In the genomic region with DNA sequence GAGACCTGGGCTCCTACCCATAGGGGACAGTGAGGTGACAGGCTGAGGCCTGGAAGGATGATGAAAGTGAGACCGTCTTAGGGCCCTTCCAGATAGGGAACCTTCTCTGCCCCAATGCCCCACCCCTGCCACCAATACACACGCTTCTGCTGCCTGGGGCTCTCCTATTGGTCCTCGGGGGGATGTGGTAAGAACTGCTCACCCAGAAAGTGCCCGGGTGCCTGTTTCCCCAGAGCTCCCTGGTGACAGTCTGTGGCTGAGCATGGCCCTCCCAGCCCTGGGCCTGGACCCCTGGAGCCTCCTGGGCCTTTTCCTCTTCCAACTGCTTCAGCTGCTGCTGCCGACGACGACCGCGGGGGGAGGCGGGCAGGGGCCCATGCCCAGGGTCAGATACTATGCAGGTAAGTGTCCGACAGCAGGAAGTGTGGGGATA, we compare ENCODE assay signal across 8 cellular contexts. TPM values are rescaled to one million over a fixed set of nuclear protein-coding genes. Genes with fewer than 3 reads are reported as not detected.
DNase-seq lines count a peak whose midpoint lies in the region; ATAC-seq and TF ChIP-seq lines count a peak whose summit lies in the region.

No MANE protein-coding gene starts in this region.

- H3K27me3 Mint-ChIP-seq in activated CD4-positive, alpha-beta T cell treated with anti-CD3 and anti-CD28 coated beads, Interleukin-2, amount 10 ng/mL, durations not matched to agents 7 days and 5 days, result no peaks in the 10 kb centered on the region
- peaks cover 9% of the 10 kb centered on the region for H3K27me3 Mint-ChIP-seq in activated B cell treated with CpG ODN at 0.5 μM for 24 hours
- peaks cover 0 to 3% (median 0%) of the 10 kb centered on the region in 5 donors for H3K27me3 Mint-ChIP-seq in naive thymus-derived CD4-positive, alpha-beta T cell

- peaks cover 19% of the 10 kb centered on the region for H3K36me3 Mint-ChIP-seq in activated CD4-positive, alpha-beta T cell treated with anti-CD3 and anti-CD28 coated beads, Interleukin-2, amount 10 ng/mL, durations not matched to agents 7 days and 5 days (ENCODE audit: low read depth)
- peaks cover 8% of the 10 kb centered on the region for H3K36me3 Mint-ChIP-seq in activated B cell treated with CpG ODN at 0.5 μM for 24 hours (ENCODE audit: low read depth)
- no peaks in the 10 kb centered on the region for H3K36me3 Mint-ChIP-seq in naive thymus-derived CD4-positive, alpha-beta T cell

- H3K27ac Mint-ChIP-seq in activated CD4-positive, alpha-beta T cell treated with anti-CD3 and anti-CD28 coated beads, Interleukin-2, amount 10 ng/mL, durations not matched to agents 7 days and 5 days, result peak overlapping the region; percentile 85
- H3K27ac Mint-ChIP-seq in activated B cell treated with CpG ODN at 0.5 μM for 24 hours, result peak overlapping the region; percentile 82
- H3K27ac Mint-ChIP-seq in naive thymus-derived CD4-positive, alpha-beta T cell, result peak overlapping the region in 3 of 9 donors; percentile 33 to 68 (median 59)

- H3K4me3 Mint-ChIP-seq in activated CD4-positive, alpha-beta T cell treated with anti-CD3 and anti-CD28 coated beads, Interleukin-2, amount 10 ng/mL, durations not matched to agents 7 days and 5 days, result peak overlapping the region; percentile 81
- H3K4me3 Mint-ChIP-seq in activated B cell treated with CpG ODN at 0.5 μM for 24 hours, result peak overlapping the region; percentile 81
- H3K4me3 Mint-ChIP-seq in naive thymus-derived CD4-positive, alpha-beta T cell, result peak overlapping the region in 2 of 10 donors; percentile 44 to 59

- POLR2A ChIA-PET in activated CD4-positive, alpha-beta T cell treated with anti-CD3 and anti-CD28 coated beads, Interleukin-2, amount 10 ng/mL, durations not matched to agents 7 days and 5 days (lab: Charles Lee), result interaction anchor here (0.7 to 1.2 kb wide), 2 partner anchors 59 to 78 kb away, joined by 3 read pairs; partner anchors contain the start of gene PMF1
- POLR2A ChIA-PET in activated B cell treated with CpG ODN at 0.5 μM for 24 hours (lab: Charles Lee), result interaction anchor here (0.5 to 2.1 kb wide), 7 partner anchors 10 to 1003 kb away, joined by 4 to 19 read pairs (median 9); partner anchors contain the start of genes PMF1, SLC25A44 and SMG5
- POLR2A ChIA-PET in naive thymus-derived CD4-positive, alpha-beta T cell (lab: Charles Lee), result no interaction called here

- ATAC-seq in HG03039 (IDR thresholded peaks at IDR 0.05; ENCODE audit: unreplicated experiment) (peak; percentile 46), activated B cell treated with CpG ODN at 0.5 μM for 24 hours (ENCODE audit: low read depth) (peak; percentile 95)
- ATAC-seq in naive thymus-derived CD4-positive, alpha-beta T cell, result peak; percentile 84

- H3K4me3 ChIP-seq in naive thymus-derived CD4-positive, alpha-beta T cell (ENCODE audit: low read length), result no peak overlapping the region
- H3K4me3 ChIP-seq in ovary, result no peak overlapping the region

- intact Hi-C loops in activated B cell treated with CpG ODN at 0.5 μM for 24 hours (cut with micrococcal nuclease), result loop anchor here (1.0 to 2.0 kb wide), 3 partner anchors 39 to 59 kb away; partner anchors contain the start of gene PMF1
- intact Hi-C loops in naive thymus-derived CD4-positive, alpha-beta T cell (cut with micrococcal nuclease), result no loop called here
- intact Hi-C loops in ovary (cut with DNase I), result loop anchor here in 1 of 4 donors (5.0 kb wide), 1 partner anchor 73 kb away; no protein-coding TSS in a partner anchor

- no peaks in the 10 kb centered on the region for H3K36me3 ChIP-seq in naive thymus-derived CD4-positive, alpha-beta T cell (ENCODE audit: control insufficient read depth in 2 of 3, insufficient read depth in 3 of 3, low read length in 3 of 3)
- no peaks in the 10 kb centered on the region for H3K36me3 ChIP-seq in ovary

- peak; percentile 71 for DNase-seq in activated CD4-positive, alpha-beta T cell treated with anti-CD3 and anti-CD28 coated beads, Interleukin-2, amount 10 ng/mL, durations not matched to agents 7 days and 5 days
- no peak for DNase-seq in activated CD4-positive, alpha-beta T cell treated with anti-CD3 and anti-CD28 coated beads for 4 hours
- DNase-seq in activated B cell treated with CpG ODN at 0.5 μM for 24 hours (peak; percentile 66), NCI-H2029 treated with DMSO at 0.1 percent for 48 hours (lab: John Stamatoyannopoulos, UW) (no peak), ovary (no peak), NCI-H1105 treated with DMSO at 0.1 percent for 48 hours (lab: John Stamatoyannopoulos, UW) (no peak)
- DNase-seq in naive thymus-derived CD4-positive, alpha-beta T cell, result no peak

- CTCF ChIA-PET in activated CD4-positive, alpha-beta T cell treated with anti-CD3 and anti-CD28 coated beads, Interleukin-2, amount 10 ng/mL, durations not matched to agents 7 days and 5 days (lab: Charles Lee), result interaction anchor here (0.6 to 5.7 kb wide), 10 partner anchors 8 to 165 kb away, joined by 3 to 42 read pairs (median 4); partner anchors contain the start of gene SLC25A44
- CTCF ChIA-PET in activated B cell treated with CpG ODN at 0.5 μM for 24 hours (lab: Charles Lee), result interaction anchor here (1.0 to 1.6 kb wide), 4 partner anchors 9 to 71 kb away, joined by 3 to 10 read pairs (median 5); partner anchors contain the start of gene SLC25A44
- CTCF ChIA-PET in naive thymus-derived CD4-positive, alpha-beta T cell (lab: Charles Lee), result interaction anchor here (1.4 kb wide), 1 partner anchor 60 kb away, joined by 3 read pairs; no protein-coding TSS in a partner anchor

- peaks cover 0 to 14% of the 10 kb centered on the region in 2 donors for H3K4me1 ChIP-seq in naive thymus-derived CD4-positive, alpha-beta T cell (ENCODE audit: control insufficient read depth in 2 of 2, insufficient read depth in 2 of 2, low read length in 2 of 2)
- no peaks in the 10 kb centered on the region for H3K4me1 ChIP-seq in ovary (ENCODE audit: insufficient read depth)

- no peaks in the 10 kb centered on the region for H3K9me3 ChIP-seq in naive thymus-derived CD4-positive, alpha-beta T cell (ENCODE audit: control insufficient read depth in 2 of 3, low read length in 3 of 3)
- H3K9me3 ChIP-seq in ovary, result no peaks in the 10 kb centered on the region

- TF ChIP-seq POLR2A in ovary (IDR thresholded peaks at IDR 0.05), result no peak

- TF ChIP-seq CTCF in activated B cell treated with CpG ODN at 0.5 μM for 24 hours (IDR thresholded peaks at IDR 0.05) (no peak), ovary (IDR thresholded peaks at IDR 0.05) (no peak)

- 65 to 77% (median 66%) methylated on average over 11 of the region's 11 CpGs for WGBS in ovary, 3 donors

- no peak overlapping the region for H3K27ac ChIP-seq in naive thymus-derived CD4-positive, alpha-beta T cell (ENCODE audit: low read depth, low read length)
- no peak overlapping the region for H3K27ac ChIP-seq in ovary

- H3K27me3 ChIP-seq in naive thymus-derived CD4-positive, alpha-beta T cell (ENCODE audit: control insufficient read depth in 2 of 2, insufficient read depth in 2 of 2, low read length in 2 of 2), result no peaks in the 10 kb centered on the region
- H3K27me3 ChIP-seq in ovary, result no peaks in the 10 kb centered on the region

- no peaks in the 10 kb centered on the region for H3K9me3 Mint-ChIP-seq in activated CD4-positive, alpha-beta T cell treated with anti-CD3 and anti-CD28 coated beads, Interleukin-2, amount 10 ng/mL, durations not matched to agents 7 days and 5 days
- no peaks in the 10 kb centered on the region for H3K9me3 Mint-ChIP-seq in activated B cell treated with CpG ODN at 0.5 μM for 24 hours
- H3K9me3 Mint-ChIP-seq in naive thymus-derived CD4-positive, alpha-beta T cell, result no peaks in the 10 kb centered on the region

- peaks cover 71% of the 10 kb centered on the region for H3K4me1 Mint-ChIP-seq in activated CD4-positive, alpha-beta T cell treated with anti-CD3 and anti-CD28 coated beads, Interleukin-2, amount 10 ng/mL, durations not matched to agents 7 days and 5 days
- peaks cover 95% of the 10 kb centered on the region for H3K4me1 Mint-ChIP-seq in activated B cell treated with CpG ODN at 0.5 μM for 24 hours
- H3K4me1 Mint-ChIP-seq in naive thymus-derived CD4-positive, alpha-beta T cell, result peaks cover 0 to 38% (median 4%) of the 10 kb centered on the region in 7 donors

- TF ChIP-seq EP300 in ovary (IDR thresholded peaks at IDR 0.05), result no peak

RNA-seq across cellular contexts. Expression of gene SEMA4A, which starts 0.9 kb away (rescaled TPM):
- 10 to 100 TPM; 35.3 to 37.8 TPM for total RNA-seq in activated CD4-positive, alpha-beta T cell treated with anti-CD3 and anti-CD28 coated beads, Interleukin-2, amount 10 ng/mL, durations not matched to agents 7 days and 5 days
- total RNA-seq in activated B cell treated with CpG ODN at 0.5 μM for 24 hours (7.0 and 7.4 TPM in 2 replicates), ovary (1 to 10 TPM; 2.7 to 9.0 (median 5.5) TPM)
- total RNA-seq in naive thymus-derived CD4-positive, alpha-beta T cell, result 10 to 100 TPM in 1 of 5 experiments, 1 to 10 TPM in 4; 1.8 to 48.6 (median 3.8) TPM
- under 1 TPM; 0.06 to 0.24 TPM for polyA plus RNA-seq in naive thymus-derived CD4-positive, alpha-beta T cell
- polyA plus RNA-seq in ovary, result 1 to 10 TPM; 2.1 to 2.8 TPM

RNA-seq across cellular contexts. Expression of gene SLC25A44, which starts 39.6 kb away (rescaled TPM):
- total RNA-seq in activated CD4-positive, alpha-beta T cell treated with anti-CD3 and anti-CD28 coated beads, Interleukin-2, amount 10 ng/mL, durations not matched to agents 7 days and 5 days, result 10 to 100 TPM; 27.5 to 28.0 TPM
- total RNA-seq in activated B cell treated with CpG ODN at 0.5 μM for 24 hours (17.9 and 26.4 TPM in 2 replicates), ovary (10 to 100 TPM in 6 of 7 donors, 1 to 10 TPM in 1; 6.8 to 20.9 (median 16.8) TPM)
- total RNA-seq in naive thymus-derived CD4-positive, alpha-beta T cell, result 10 to 100 TPM; 17.8 to 38.4 (median 19.6) TPM
- 10 to 100 TPM in 1 of 2 donors, 1 to 10 TPM in 1; 8.3 to 21.2 TPM for polyA plus RNA-seq in naive thymus-derived CD4-positive, alpha-beta T cell
- polyA plus RNA-seq in ovary, result 10 to 100 TPM in 1 of 2 donors, 1 to 10 TPM in 1; 7.3 to 21.0 TPM

RNA-seq across cellular contexts. Expression of gene LMNA, which starts 39.8 kb away (rescaled TPM):
- 10 to 100 TPM; 38.3 to 43.5 TPM for total RNA-seq in activated CD4-positive, alpha-beta T cell treated with anti-CD3 and anti-CD28 coated beads, Interleukin-2, amount 10 ng/mL, durations not matched to agents 7 days and 5 days
- total RNA-seq in activated B cell treated with CpG ODN at 0.5 μM for 24 hours (40.4 and 47.5 TPM in 2 replicates), ovary (100 to 1,000 TPM; 197 to 609 (median 377) TPM)
- total RNA-seq in naive thymus-derived CD4-positive, alpha-beta T cell, result 100 to 1,000 TPM in 2 of 5 experiments, 10 to 100 TPM in 1, 1 to 10 TPM in 2; 5.5 to 470 (median 18.0) TPM
- under 1 TPM in 1 of 2 donors, not detected in 1; 0.20 TPM for polyA plus RNA-seq in naive thymus-derived CD4-positive, alpha-beta T cell
- 100 to 1,000 TPM in 1 of 2 donors, 10 to 100 TPM in 1; 50.1 to 157 TPM for polyA plus RNA-seq in ovary

RNA-seq across cellular contexts. Expression of gene PMF1, which starts 58.5 kb away (rescaled TPM):
- 10 to 100 TPM; 72.8 to 73.4 TPM for total RNA-seq in activated CD4-positive, alpha-beta T cell treated with anti-CD3 and anti-CD28 coated beads, Interleukin-2, amount 10 ng/mL, durations not matched to agents 7 days and 5 days
- 68.8 and 75.8 TPM in 2 replicates for total RNA-seq in activated B cell treated with CpG ODN at 0.5 μM for 24 hours
- 10 to 100 TPM; 42.2 to 76.1 (median 58.2) TPM for total RNA-seq in naive thymus-derived CD4-positive, alpha-beta T cell
- 10 to 100 TPM; 72.4 to 81.2 TPM for polyA plus RNA-seq in naive thymus-derived CD4-positive, alpha-beta T cell
- total RNA-seq in ovary, result 10 to 100 TPM; 36.6 to 84.2 (median 53.0) TPM
- polyA plus RNA-seq in ovary, result 10 to 100 TPM; 35.0 to 70.6 TPM

Comparison
In these comparisons a context has a peak if more than half of its experiments do, and no peak if none do; other contexts are left out.
1. DNase-seq: peak in activated CD4-positive, alpha-beta T cell treated with anti-CD3 and anti-CD28 coated beads, Interleukin-2, amount 10 ng/mL, durations not matched to agents 7 days and 5 days (single experiment) and activated B cell treated with CpG ODN at 0.5 μM for 24 hours (single experiment); none in activated CD4-positive, alpha-beta T cell treated with anti-CD3 and anti-CD28 coated beads for 4 hours (0 of 2), naive thymus-derived CD4-positive, alpha-beta T cell (0 of 9), NCI-H2029 treated with DMSO at 0.1 percent for 48 hours (single experiment), ovary (0 of 5) and NCI-H1105 treated with DMSO at 0.1 percent for 48 hours (single experiment).
2. Peak in every context shown above with its lines, with median percentiles within 50 percentile points of each other: ATAC-seq.